ENCODE assay signal across 10 cellular contexts in the genomic region with DNA sequence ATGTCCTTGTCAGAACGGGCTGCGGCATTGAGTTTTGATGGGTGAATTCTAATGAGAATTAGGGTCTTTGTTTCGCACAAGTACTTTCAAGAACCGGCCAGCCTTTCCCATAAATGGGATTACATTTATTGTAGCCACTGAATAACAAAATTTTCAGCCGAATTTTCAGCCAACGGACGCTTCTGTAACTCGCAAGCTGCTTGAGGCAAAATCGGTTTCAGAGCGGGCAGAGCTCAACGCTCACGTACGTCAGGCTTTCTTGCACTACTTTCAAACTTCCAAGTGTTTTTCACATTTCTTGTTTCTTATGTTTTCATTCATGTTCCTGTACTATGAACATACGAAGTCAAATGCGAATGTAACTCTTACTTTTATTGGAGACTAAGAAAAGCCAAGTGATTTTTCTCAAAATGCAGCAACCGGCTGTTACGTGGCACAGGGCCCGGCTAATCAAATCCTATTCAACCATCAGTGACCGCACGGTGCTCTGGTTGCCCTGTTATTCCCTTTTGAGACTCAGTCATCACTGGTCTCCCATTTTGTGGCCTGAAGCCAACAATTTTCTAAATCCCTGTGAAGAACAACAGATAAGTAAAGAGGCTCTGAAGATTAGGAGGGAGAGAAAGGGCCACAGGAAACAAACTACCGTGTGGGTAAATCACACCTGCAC.
A peak's percentile ranks its signal among the peaks of the same experiment; 100 is the strongest.
DNase-seq lines count a peak whose midpoint lies in the region; ATAC-seq and TF ChIP-seq lines count a peak whose summit lies in the region.
"Had no signal": no experiment of that assay in that cellular context is flagged by ENCODE, and none has a peak within 500 bp of the region (broad histone marks: within the 10 kb centered on the region; RNA-seq: fewer than 3 reads in every experiment).

No MANE protein-coding gene starts in this region.

- H3K27ac ChIP-seq in fibroblast of lung (ENCODE audit: insufficient read depth, low read length): no peak overlapping the region
- H3K27ac ChIP-seq in osteoblast (ENCODE audit: low read depth, low read length): no peak overlapping the region
- H3K27ac ChIP-seq: KMS-11 had no signal

- DNase-seq in ELR (ENCODE audit: low read depth) (peak; percentile 8), NCI-H524 treated with DMSO at 0.1 percent for 48 hours (lab: John Stamatoyannopoulos, UW) (peak; percentile 4), fibroblast of lung (ENCODE audit: low read depth in 2 of 2) (peak; percentile 28 to 47), osteoblast (ENCODE audit: insufficient read length, low spot score, missing footprints) (no peak), glomerular visceral epithelial cell (ENCODE audit: extremely low spot score) (no peak), dedifferentiated amniotic fluid mesenchymal stem cell (ENCODE audit: extremely low spot score) (no peak)
- DNase-seq in activated CD4-positive, alpha-beta T cell treated with anti-CD3 and anti-CD28 coated beads, Interleukin-2, amount 50 U/mL, for 48 hours: no peak
- DNase-seq: SIG-M5 had no signal

- H3K4me2 ChIP-seq in fibroblast of lung (ENCODE audit: extremely low read depth, insufficient read depth, low read length) (peak overlapping the region; percentile 74), osteoblast (ENCODE audit: insufficient read depth, low read length) (peak overlapping the region; percentile 75)
- H3K4me2 ChIP-seq: KMS-11 had no signal

- H4K20me1 ChIP-seq in fibroblast of lung (ENCODE audit: control insufficient read depth, extremely low read depth, insufficient read depth, low read length) (no peaks in the 10 kb centered on the region), osteoblast (ENCODE audit: insufficient read depth, low read length) (no peaks in the 10 kb centered on the region)

- no peak overlapping the region for H3K9ac ChIP-seq in fibroblast of lung (ENCODE audit: insufficient read depth, low read length)
- H3K9ac ChIP-seq: KMS-11 had no signal

- no peak for ATAC-seq in GM18519 (IDR thresholded peaks at IDR 0.05; ENCODE audit: low FRiP score, unreplicated experiment)

- H3K79me2 ChIP-seq in fibroblast of lung (ENCODE audit: control insufficient read depth, insufficient read depth, low read length) (no peaks in the 10 kb centered on the region), osteoblast (ENCODE audit: insufficient read depth, low read length) (no peaks in the 10 kb centered on the region)

- TF ChIP-seq CTCF in fibroblast of lung (conservative IDR thresholded peaks at IDR 0.05 in 1 of 2, IDR thresholded peaks at IDR 0.05 in 1 of 2; ENCODE audit: low read depth in 1 of 2, low read length in 2 of 2) (no peak), osteoblast (IDR thresholded peaks at IDR 0.05; ENCODE audit: extremely low read depth, low read depth, low read length) (no peak)

- no peaks in the 10 kb centered on the region for H3K9me3 ChIP-seq in fibroblast of lung (ENCODE audit: control insufficient read depth, insufficient read depth, low read depth, low read length)
- H3K9me3 ChIP-seq in osteoblast (ENCODE audit: low read depth, low read length): no peaks in the 10 kb centered on the region

- peak overlapping the region; percentile 63 for H2AFZ ChIP-seq in fibroblast of lung (ENCODE audit: low read length)
- H2AFZ ChIP-seq in osteoblast (ENCODE audit: low read length): peak overlapping the region; percentile 65

- peak overlapping the region; percentile 43 to 53 (median 48) for H3K4me3 ChIP-seq in fibroblast of lung (replicated peaks in 1 of 4; ENCODE audit: control extremely low read depth in 1 of 4, insufficient read depth in 1 of 4, low read depth in 3 of 4, low read length in 4 of 4)
- H3K4me3 ChIP-seq in osteoblast (ENCODE audit: insufficient read depth, low read length): peak overlapping the region; percentile 62

- H3K4me1 ChIP-seq in fibroblast of lung (ENCODE audit: control insufficient read depth, extremely low read depth, insufficient read depth, low read length) (no peaks in the 10 kb centered on the region), osteoblast (ENCODE audit: insufficient read depth, low read length) (no peaks in the 10 kb centered on the region)

- H3K36me3 ChIP-seq in fibroblast of lung (ENCODE audit: control insufficient read depth, insufficient read depth, low read length): no peaks in the 10 kb centered on the region
- H3K36me3 ChIP-seq in osteoblast (ENCODE audit: insufficient read depth, low read length): no peaks in the 10 kb centered on the region

- peaks cover 2% of the 10 kb centered on the region for H3K27me3 ChIP-seq in fibroblast of lung (ENCODE audit: control insufficient read depth, insufficient read depth, low read length)
- H3K27me3 ChIP-seq in osteoblast (ENCODE audit: insufficient read depth, low read length): peaks cover 19% of the 10 kb centered on the region

Comparison
In these comparisons a context has a peak if more than half of its experiments do, and no peak if none do; other contexts are left out.
1. DNase-seq: peak in ELR (single experiment), NCI-H524 treated with DMSO at 0.1 percent for 48 hours (single experiment) and fibroblast of lung (2 of 2); none in osteoblast (single experiment), glomerular visceral epithelial cell (single experiment), activated CD4-positive, alpha-beta T cell treated with anti-CD3 and anti-CD28 coated beads, Interleukin-2, amount 50 U/mL, for 48 hours (0 of 2) and dedifferentiated amniotic fluid mesenchymal stem cell (single experiment).